Comparison of ENCODE assay signal across 8 cellular contexts in the genomic region with DNA sequence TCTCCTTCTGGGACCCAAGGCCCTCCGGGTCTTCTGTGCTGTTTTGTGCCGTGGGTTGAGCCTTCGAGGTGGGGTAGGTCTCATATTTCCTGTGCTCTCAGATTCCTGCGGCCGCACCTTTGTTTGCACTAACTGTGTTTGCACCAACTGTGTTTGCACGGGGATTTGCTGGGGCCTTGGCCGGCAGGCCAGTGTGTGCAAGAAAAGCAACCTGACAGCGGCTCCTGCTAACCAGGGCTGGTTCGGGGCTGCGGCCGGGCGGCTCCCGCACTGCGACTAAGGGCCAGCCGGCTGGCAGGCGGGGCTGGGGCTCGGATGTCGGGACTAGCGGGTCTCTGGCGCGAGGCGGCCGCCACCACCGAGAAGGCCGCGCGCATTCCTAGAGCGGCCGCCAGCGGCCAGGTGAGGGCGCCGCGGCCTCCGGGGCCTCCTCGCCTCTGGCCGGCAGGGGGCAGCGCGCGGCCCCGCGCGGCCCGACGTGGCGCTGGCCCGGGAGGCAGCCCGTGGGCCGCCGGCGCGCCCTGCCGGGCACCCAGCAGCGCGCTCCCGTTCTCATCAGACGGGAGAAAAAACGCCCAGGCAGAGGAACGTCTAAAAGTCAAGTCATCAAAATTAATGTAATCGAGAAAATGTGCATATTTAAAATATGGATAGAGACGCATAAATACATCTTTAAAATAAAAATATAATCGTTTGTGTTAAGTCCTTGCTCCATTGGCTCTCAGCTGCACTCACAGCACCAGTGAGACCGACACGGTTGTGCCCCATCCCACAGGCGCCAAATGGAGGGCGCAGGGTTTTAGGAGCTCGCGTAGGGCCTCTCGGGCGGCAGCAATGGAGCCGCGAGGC. TPM values are rescaled to one million over a fixed set of nuclear protein-coding genes. Genes with fewer than 3 reads are reported as not detected.
A peak's percentile ranks its signal among the peaks of the same experiment; 100 is the strongest.
DNase-seq lines count a peak whose midpoint lies in the region; ATAC-seq and TF ChIP-seq lines count a peak whose summit lies in the region.

No MANE protein-coding gene starts in this region.

- peak; percentile 97 for ATAC-seq in CD8-positive, alpha-beta T cell
- ATAC-seq in GM19324 (IDR thresholded peaks at IDR 0.05; ENCODE audit: low FRiP score, unreplicated experiment) (peak; percentile 95), HG03442 (IDR thresholded peaks at IDR 0.05; ENCODE audit: unreplicated experiment) (peak; percentile 93)

- H3K36me3 Mint-ChIP-seq in CD8-positive, alpha-beta T cell = no peaks in the 10 kb centered on the region

- intact Hi-C loops in CD8-positive, alpha-beta T cell (cut with DNase I, micrococcal nuclease) = loop anchor here (1.0 to 10.0 kb wide), 13 partner anchors 38 to 539 kb away; partner anchors contain the start of genes ZNF212 (in 2 of the 2), ZNF783 (in 2 of the 2), ZNF398 (in 1 of the 2) and ZNF425 (in 1 of the 2)

- no peak overlapping the region for H3K9ac ChIP-seq in muscle layer of colon (ENCODE audit: low read length)

- peak overlapping the region; percentile 71 for H3K4me3 ChIP-seq in CD8-positive, alpha-beta T cell (ENCODE audit: low read depth, low read length)
- H3K4me3 ChIP-seq in epithelial cell of esophagus (ENCODE audit: low read length) = peak overlapping the region; percentile 48
- peak overlapping the region; percentile 61 to 71 for H3K4me3 ChIP-seq in muscle layer of colon (ENCODE audit: low read depth in 1 of 2, low read length in 2 of 2)

- H3K27ac ChIP-seq in CD8-positive, alpha-beta T cell (ENCODE audit: low read depth, low read length) = peak overlapping the region; percentile 60
- no peak overlapping the region for H3K27ac ChIP-seq in muscle layer of colon (ENCODE audit: low read depth, low read length)

- TF ChIP-seq CTCF in CD8-positive, alpha-beta T cell (IDR thresholded peaks at IDR 0.05) = no peak
- no peak for TF ChIP-seq CTCF in epithelial cell of esophagus (IDR thresholded peaks at IDR 0.05; ENCODE audit: insufficient read depth, low read depth, low read length, missing control alignments)

- H3K9me3 ChIP-seq in CD8-positive, alpha-beta T cell (ENCODE audit: low read length) = no peaks in the 10 kb centered on the region
- no peaks in the 10 kb centered on the region for H3K9me3 ChIP-seq in muscle layer of colon (ENCODE audit: low read length)

- no peaks in the 10 kb centered on the region for H3K27me3 ChIP-seq in CD8-positive, alpha-beta T cell (ENCODE audit: insufficient read depth, low read length)
- no peaks in the 10 kb centered on the region for H3K27me3 ChIP-seq in muscle layer of colon (ENCODE audit: control insufficient read depth in 1 of 2, insufficient read depth in 2 of 2, low read length in 2 of 2)

- H3K9me3 Mint-ChIP-seq in CD8-positive, alpha-beta T cell = no peaks in the 10 kb centered on the region

- no peaks in the 10 kb centered on the region for H3K27me3 Mint-ChIP-seq in CD8-positive, alpha-beta T cell (ENCODE audit: low read depth)

- peak overlapping the region; percentile 75 for H3K27ac Mint-ChIP-seq in CD8-positive, alpha-beta T cell

- no peaks in the 10 kb centered on the region for H3K36me3 ChIP-seq in CD8-positive, alpha-beta T cell (ENCODE audit: insufficient read depth, low read length)
- no peaks in the 10 kb centered on the region for H3K36me3 ChIP-seq in muscle layer of colon (ENCODE audit: insufficient read depth, low read length)

- peaks cover 5% of the 10 kb centered on the region for H3K4me1 ChIP-seq in CD8-positive, alpha-beta T cell (ENCODE audit: insufficient read depth, low read length)
- no peaks in the 10 kb centered on the region for H3K4me1 ChIP-seq in muscle layer of colon (ENCODE audit: insufficient read depth, low read length)

- H3K4me3 Mint-ChIP-seq in CD8-positive, alpha-beta T cell = peak overlapping the region; percentile 76

- POLR2A ChIA-PET in CD8-positive, alpha-beta T cell (lab: Charles Lee) = interaction anchor here (0.6 to 2.4 kb wide), 6 partner anchors 18 to 203 kb away, joined by 3 to 15 read pairs (median 6); partner anchors contain the start of genes ZNF777 and ZNF783

- DNase-seq in CD8-positive, alpha-beta T cell = peak; percentile 50 to 87 (median 66)
- DNase-seq in NCI-H748 (lab: John Stamatoyannopoulos, UW; ENCODE audit: unreplicated experiment) (peak; percentile 87), epithelial cell of esophagus (ENCODE audit: low read depth) (peak; percentile 79)
- DNase-seq in activated CD8-positive, alpha-beta memory T cell treated with anti-CD3 and anti-CD28 coated beads, Interleukin-2, amount 50 U/mL, for 1 hour (ENCODE audit: extremely low read depth) = peak; percentile 18
- DNase-seq in stimulated activated CD8-positive, alpha-beta memory T cell treated with anti-CD3 and anti-CD28 coated beads, Interleukin-7, amount 100 ng/mL, for 4 hours (ENCODE audit: low read depth in 2 of 2) = peak; percentile 12 to 69

- CTCF ChIA-PET in CD8-positive, alpha-beta T cell (lab: Charles Lee) = interaction anchor here (0.7 to 1.8 kb wide), 16 partner anchors 8 to 374 kb away, joined by 3 to 8 read pairs (median 4); partner anchors contain the start of genes ZNF425, ZNF777 and ZNF783

- H3K4me1 Mint-ChIP-seq in CD8-positive, alpha-beta T cell (ENCODE audit: low read depth) = peaks cover 12% of the 10 kb centered on the region

RNA-seq across cellular contexts. Expression of gene ZNF777, which starts 38.6 kb away (rescaled TPM):
- total RNA-seq in CD8-positive, alpha-beta T cell = 10 to 100 TPM; 21.0 to 22.2 TPM

Comparison
In these comparisons a context has a peak if more than half of its experiments do, and no peak if none do; other contexts are left out.
1. DNase-seq: peak in every context shown above with its lines; median percentile 87 in NCI-H748; 79 in epithelial cell of esophagus; 66 in CD8-positive, alpha-beta T cell; 40 in stimulated activated CD8-positive, alpha-beta memory T cell treated with anti-CD3 and anti-CD28 coated beads, Interleukin-7, amount 100 ng/mL, for 4 hours; 18 in activated CD8-positive, alpha-beta memory T cell treated with anti-CD3 and anti-CD28 coated beads, Interleukin-2, amount 50 U/mL, for 1 hour.